In the genomic region with DNA sequence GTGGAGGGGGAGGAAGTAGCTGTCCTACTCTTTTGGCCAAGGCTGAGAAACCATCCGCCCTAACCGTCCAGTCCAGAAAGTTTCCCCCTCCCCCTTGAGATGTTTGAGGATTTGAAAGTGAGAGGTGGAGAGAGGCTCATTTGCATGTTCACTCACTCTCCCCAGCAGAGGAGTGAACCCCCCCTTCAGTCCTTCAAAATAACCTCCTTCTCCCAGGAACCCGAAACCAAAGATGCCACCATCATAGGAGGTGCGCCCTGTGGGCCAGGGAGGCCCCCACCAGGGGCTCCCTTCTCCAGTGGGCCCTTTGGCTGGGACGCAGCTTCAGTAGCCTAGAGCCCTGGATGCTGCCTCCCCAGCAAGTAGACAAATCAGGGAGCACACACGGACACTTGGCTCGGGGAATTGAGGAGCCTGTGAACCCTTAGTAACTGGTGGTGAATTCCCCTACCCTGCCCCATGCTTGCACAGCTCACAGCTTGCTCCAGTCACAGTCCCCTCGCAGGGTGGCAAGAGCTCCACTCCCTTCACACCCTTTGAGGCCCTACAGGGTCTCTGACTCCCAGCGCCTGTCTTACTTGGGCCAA, we compare ENCODE assay signal across 8 cellular contexts. TPM values are rescaled to one million over a fixed set of nuclear protein-coding genes. Genes with fewer than 3 reads are reported as not detected.
DNase-seq lines count a peak whose midpoint lies in the region; ATAC-seq and TF ChIP-seq lines count a peak whose summit lies in the region.

No MANE protein-coding gene starts in this region.

- H3K27me3 Mint-ChIP-seq in activated CD8-positive, alpha-beta T cell treated with anti-CD3 and anti-CD28 coated beads, Interleukin-2, amount 10 ng/mL, durations not matched to agents 7 days and 5 days (ENCODE audit: low read depth), result no peaks in the 10 kb centered on the region

- intact Hi-C loops in thyroid gland (cut with DNase I), result loop anchor here (5.0 kb wide), 1 partner anchor 108 kb away; no protein-coding TSS in a partner anchor

- peaks cover 81% of the 10 kb centered on the region for H3K4me1 Mint-ChIP-seq in activated CD8-positive, alpha-beta T cell treated with anti-CD3 and anti-CD28 coated beads, Interleukin-2, amount 10 ng/mL, durations not matched to agents 7 days and 5 days (ENCODE audit: low read depth)

- peak overlapping the region; percentile 92 for H3K27ac Mint-ChIP-seq in activated CD8-positive, alpha-beta T cell treated with anti-CD3 and anti-CD28 coated beads, Interleukin-2, amount 10 ng/mL, durations not matched to agents 7 days and 5 days

- no peak for TF ChIP-seq CTCF in thyroid gland (IDR thresholded peaks at IDR 0.05)

- H3K4me1 ChIP-seq in urinary bladder (ENCODE audit: insufficient read depth), result no peaks in the 10 kb centered on the region
- peaks cover 0 to 11% of the 10 kb centered on the region in 2 donors for H3K4me1 ChIP-seq in thyroid gland

- H3K9me3 ChIP-seq in thyroid gland, result no peaks in the 10 kb centered on the region

- TF ChIP-seq POLR2A in thyroid gland (IDR thresholded peaks at IDR 0.05), result no peak

- H3K27ac ChIP-seq in urinary bladder (ENCODE audit: low read depth) (peak overlapping the region; percentile 57), thyroid gland (peak overlapping the region in 1 of 3 donors; percentile 10)

- CTCF ChIA-PET in activated CD8-positive, alpha-beta T cell treated with anti-CD3 and anti-CD28 coated beads, Interleukin-2, amount 10 ng/mL, durations not matched to agents 7 days and 5 days (lab: Charles Lee), result interaction anchor here (0.7 to 2.5 kb wide), 7 partner anchors 24 to 107 kb away, joined by 3 to 9 read pairs (median 5); no protein-coding TSS in a partner anchor

- POLR2A ChIA-PET in activated CD8-positive, alpha-beta T cell treated with anti-CD3 and anti-CD28 coated beads, Interleukin-2, amount 10 ng/mL, durations not matched to agents 7 days and 5 days (lab: Charles Lee), result interaction anchor here (0.5 to 0.8 kb wide), 3 partner anchors 7 to 96 kb away, joined by 3 to 6 read pairs (median 6); no protein-coding TSS in a partner anchor

- H3K4me3 Mint-ChIP-seq in activated CD8-positive, alpha-beta T cell treated with anti-CD3 and anti-CD28 coated beads, Interleukin-2, amount 10 ng/mL, durations not matched to agents 7 days and 5 days, result peak overlapping the region; percentile 79

- peak; percentile 32 for DNase-seq in stimulated activated CD4-positive, alpha-beta T cell treated with anti-CD3 and anti-CD28 coated beads, Interleukin-15, amount 100 ng/mL, for 24 hours
- no peak for DNase-seq in stimulated activated CD4-positive, alpha-beta T cell treated with anti-CD3 and anti-CD28 coated beads, Interleukin-12 subunit alpha, Interleukin-12 subunit beta, amount 100 ng/mL, for 4 hours
- peak; percentile 41 for DNase-seq in activated CD8-positive, alpha-beta T cell treated with anti-CD3 and anti-CD28 coated beads, Interleukin-2, amount 10 ng/mL, durations not matched to agents 7 days and 5 days
- DNase-seq in dedifferentiated amniotic fluid mesenchymal stem cell (ENCODE audit: extremely low spot score) (no peak), thyroid gland (no peak), C1 segment of cervical spinal cord (lab: John Stamatoyannopoulos, UW) (no peak)

- WGBS in urinary bladder, result 75% methylated on average over 9 of the region's 9 CpGs
- whole genome bisulfite sequencing in thyroid gland, 2 donors, result 84% methylated on average over 6 of the region's 9 CpGs; no CpG with 5 or more reads in 1 of the 2 donors

- peaks cover 2% of the 10 kb centered on the region for H3K36me3 ChIP-seq in urinary bladder (ENCODE audit: insufficient read depth)
- no peaks in the 10 kb centered on the region for H3K36me3 ChIP-seq in thyroid gland

- peaks cover 41% of the 10 kb centered on the region for H3K36me3 Mint-ChIP-seq in activated CD8-positive, alpha-beta T cell treated with anti-CD3 and anti-CD28 coated beads, Interleukin-2, amount 10 ng/mL, durations not matched to agents 7 days and 5 days (ENCODE audit: low read depth)

- H3K27me3 ChIP-seq in thyroid gland, result no peaks in the 10 kb centered on the region

- peak; percentile 19 for ATAC-seq in HG03060 (IDR thresholded peaks at IDR 0.05; ENCODE audit: low read depth, unreplicated experiment)
- no peak for ATAC-seq in activated CD8-positive, alpha-beta T cell treated with anti-CD3 and anti-CD28 coated beads, Interleukin-2, amount 10 ng/mL, durations not matched to agents 7 days and 5 days

- H3K9me3 Mint-ChIP-seq in activated CD8-positive, alpha-beta T cell treated with anti-CD3 and anti-CD28 coated beads, Interleukin-2, amount 10 ng/mL, durations not matched to agents 7 days and 5 days (ENCODE audit: insufficient read depth), result no peaks in the 10 kb centered on the region

- H3K4me3 ChIP-seq in urinary bladder (ENCODE audit: low read depth, low read length), result no peak overlapping the region
- no peak overlapping the region for H3K4me3 ChIP-seq in thyroid gland (replicated peaks in 1 of 3)

RNA-seq across cellular contexts. Expression of a gene that starts 25.6 kb away (rescaled TPM):
- total RNA-seq in activated CD8-positive, alpha-beta T cell treated with anti-CD3 and anti-CD28 coated beads, Interleukin-2, amount 10 ng/mL, durations not matched to agents 7 days and 5 days, result 10 to 100 TPM; 38.2 to 39.0 TPM
- total RNA-seq in urinary bladder (11.3 TPM), thyroid gland (1 to 10 TPM; 2.6 to 6.3 (median 3.8) TPM)
- 13.7 TPM for polyA plus RNA-seq in urinary bladder

Comparison
In these comparisons a context has a peak if more than half of its experiments do, and no peak if none do; other contexts are left out.
1. DNase-seq: peak in stimulated activated CD4-positive, alpha-beta T cell treated with anti-CD3 and anti-CD28 coated beads, Interleukin-15, amount 100 ng/mL, for 24 hours (single experiment) and activated CD8-positive, alpha-beta T cell treated with anti-CD3 and anti-CD28 coated beads, Interleukin-2, amount 10 ng/mL, durations not matched to agents 7 days and 5 days (single experiment); none in stimulated activated CD4-positive, alpha-beta T cell treated with anti-CD3 and anti-CD28 coated beads, Interleukin-12 subunit alpha, Interleukin-12 subunit beta, amount 100 ng/mL, for 4 hours (single experiment), dedifferentiated amniotic fluid mesenchymal stem cell (single experiment), thyroid gland (0 of 2) and C1 segment of cervical spinal cord (0 of 14).